In the genomic region with DNA sequence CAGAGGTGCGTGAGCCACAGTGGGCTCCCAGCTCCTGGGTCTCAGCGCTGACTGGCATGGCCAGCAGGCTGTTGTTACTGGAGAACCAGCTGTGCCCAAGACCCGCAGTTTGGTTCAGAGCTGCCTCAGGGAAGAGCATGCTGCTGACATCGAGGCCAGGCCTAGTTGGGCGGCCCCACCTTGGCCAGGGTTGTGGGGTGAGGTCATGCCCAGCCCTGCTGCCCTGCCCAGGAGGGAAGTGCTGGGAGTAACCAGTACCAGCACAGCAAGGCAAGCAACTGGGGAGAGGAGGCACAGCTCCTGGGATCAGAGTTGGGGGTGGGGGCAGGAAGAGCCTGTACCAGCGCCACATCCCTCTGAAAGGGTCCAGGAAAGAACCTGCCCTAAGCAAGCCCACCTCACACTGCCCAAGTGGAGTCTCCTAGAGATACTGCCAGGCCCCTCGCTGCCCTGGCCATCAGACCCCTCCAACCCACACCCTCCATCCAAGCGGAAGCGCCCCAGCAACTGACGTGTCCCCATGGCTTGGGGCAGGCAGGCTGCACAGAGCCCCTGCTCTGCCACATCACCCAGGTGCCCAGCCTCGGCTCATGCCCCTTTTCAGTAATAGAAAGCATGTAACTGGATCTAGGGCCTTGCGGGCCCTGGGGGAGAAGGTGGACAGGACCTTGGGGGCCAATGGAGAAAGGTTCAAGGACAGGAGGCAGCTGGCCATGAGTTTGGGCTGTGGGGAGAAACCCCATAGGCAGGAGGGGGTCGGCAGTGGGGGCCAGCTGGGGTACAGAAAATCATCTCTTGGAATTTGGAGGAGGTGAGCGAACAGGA, we compare ENCODE assay signal across 6 cellular contexts. TPM values are rescaled to one million over a fixed set of nuclear protein-coding genes. Genes with fewer than 3 reads are reported as not detected.
DNase-seq lines count a peak whose midpoint lies in the region; ATAC-seq and TF ChIP-seq lines count a peak whose summit lies in the region.

No MANE protein-coding gene starts in this region.

- H3K27ac Mint-ChIP-seq in T-helper 17 cell: no peak overlapping the region

- CTCF ChIA-PET in AG04450 (lab: Charles Lee): interaction anchor here (1.1 to 1.5 kb wide), 2 partner anchors 23 kb away, joined by 6 to 7 read pairs; partner anchors contain the start of gene POLR2C

- peak overlapping the region; percentile 91 for H3K4me3 Mint-ChIP-seq in T-helper 17 cell

- H3K27ac ChIP-seq in AG04450 (ENCODE audit: low read depth, low read length) (no peak overlapping the region), left lung (peak overlapping the region; percentile 35 to 71)

- H3K27me3 Mint-ChIP-seq in T-helper 17 cell: no peaks in the 10 kb centered on the region

- ATAC-seq in T-helper 17 cell (no peak), left lung (peak; percentile 59), GM18870 (IDR thresholded peaks at IDR 0.05; ENCODE audit: unreplicated experiment) (no peak), GM21381 (IDR thresholded peaks at IDR 0.05; ENCODE audit: unreplicated experiment) (no peak)

- H3K4me1 ChIP-seq in left lung: peaks cover 18 to 31% of the 10 kb centered on the region in 2 donors

- H3K36me3 ChIP-seq in left lung: no peaks in the 10 kb centered on the region

- peaks cover 4% of the 10 kb centered on the region for H3K9me3 ChIP-seq in AG04450 (ENCODE audit: control insufficient read depth, insufficient read depth, low read length)
- no peaks in the 10 kb centered on the region for H3K9me3 ChIP-seq in T-helper 17 cell (ENCODE audit: control insufficient read depth, low read length, poor library complexity, severe bottlenecking)
- no peaks in the 10 kb centered on the region for H3K9me3 ChIP-seq in left lung

- no peaks in the 10 kb centered on the region for H3K36me3 Mint-ChIP-seq in T-helper 17 cell (ENCODE audit: low read depth)

- H3K4me3 ChIP-seq in AG04450 (ENCODE audit: low read depth, low read length) (peak overlapping the region; percentile 76), left lung (peak overlapping the region; percentile 64 to 74)

- intact Hi-C loops in left lung (cut with DNase I): no loop called here

- peaks cover 11% of the 10 kb centered on the region for H3K4me1 Mint-ChIP-seq in T-helper 17 cell

- POLR2A ChIA-PET in AG04450 (lab: Yijun Ruan, JAX): no interaction called here

- TF ChIP-seq CTCF in AG04450 (IDR thresholded peaks at IDR 0.05; ENCODE audit: low read depth, low read length) (no peak), left lung (IDR thresholded peaks at IDR 0.05) (no peak)

- no peak for DNase-seq in AG04450 (ENCODE audit: low read depth, low spot score)
- no peak for DNase-seq in T-helper 17 cell
- peak; percentile 33 to 82 for DNase-seq in left lung
- DNase-seq in NCI-H69 (lab: John Stamatoyannopoulos, UW): no peak

- peaks cover 7% of the 10 kb centered on the region for H3K27me3 ChIP-seq in AG04450 (ENCODE audit: control insufficient read depth, insufficient read depth, low read length)
- H3K27me3 ChIP-seq in left lung: peaks cover 0 to 12% of the 10 kb centered on the region in 2 donors

RNA-seq across cellular contexts. Expression of gene DOK4, which starts 1.0 kb away (rescaled TPM):
- polyA plus RNA-seq in AG04450 (2011; rRNA removed): 12.5 and 15.9 TPM in 2 replicates
- polyA minus RNA-seq in AG04450 (2011; rRNA and poly(A)+ RNA removed): 13.8 and 22.0 TPM in 2 replicates
- total RNA-seq in T-helper 17 cell (1 to 10 TPM; 1.8 to 2.6 TPM), left lung (100 to 1,000 TPM in 1 of 2 donors, 10 to 100 TPM in 1; 41.8 to 108 TPM)

RNA-seq across cellular contexts. Expression of gene POLR2C, which starts 22.8 kb away (rescaled TPM):
- polyA plus RNA-seq in AG04450 (2011; rRNA removed): 143 and 149 TPM in 2 replicates
- 148 and 173 TPM in 2 replicates for polyA minus RNA-seq in AG04450 (2011; rRNA and poly(A)+ RNA removed)
- total RNA-seq in T-helper 17 cell (10 to 100 TPM; 76.1 to 82.6 TPM), left lung (10 to 100 TPM; 76.5 to 85.2 TPM)

RNA-seq across cellular contexts. Expression of gene COQ9, which starts 38.0 kb away (rescaled TPM):
- 59.0 and 60.3 TPM in 2 replicates for polyA plus RNA-seq in AG04450 (2011; rRNA removed)
- polyA minus RNA-seq in AG04450 (2011; rRNA and poly(A)+ RNA removed): 39.3 and 40.0 TPM in 2 replicates
- total RNA-seq in T-helper 17 cell (10 to 100 TPM; 14.2 to 15.3 TPM), left lung (10 to 100 TPM; 47.3 to 48.8 TPM)

RNA-seq across cellular contexts. Expression of gene CIAPIN1, which starts 38.1 kb away (rescaled TPM):
- polyA plus RNA-seq in AG04450 (2011; rRNA removed): 48.6 and 49.7 TPM in 2 replicates
- polyA minus RNA-seq in AG04450 (2011; rRNA and poly(A)+ RNA removed): 24.1 and 24.3 TPM in 2 replicates
- total RNA-seq in T-helper 17 cell (10 to 100 TPM; 19.3 to 35.0 TPM), left lung (10 to 100 TPM; 48.6 to 51.5 TPM)

RNA-seq across cellular contexts. Expression of gene CCDC102A, which starts 51.1 kb away (rescaled TPM):
- polyA plus RNA-seq in AG04450 (2011; rRNA removed): 7.1 and 8.3 TPM in 2 replicates
- polyA minus RNA-seq in AG04450 (2011; rRNA and poly(A)+ RNA removed): 3.5 and 5.7 TPM in 2 replicates
- total RNA-seq in T-helper 17 cell (1 to 10 TPM; 3.1 to 4.9 TPM), left lung (1 to 10 TPM; 5.2 to 9.3 TPM)

Comparison
In these comparisons a context has a peak if more than half of its experiments do, and no peak if none do; other contexts are left out.
1. DNase-seq: peak in left lung (2 of 2); none in AG04450 (single experiment), T-helper 17 cell (0 of 3) and NCI-H69 (single experiment).
2. RNA of gene DOK4, which starts 1.0 kb away (total RNA-seq): 41.8 to 108 TPM in left lung; 1.8 to 2.6 TPM in T-helper 17 cell; every median in the first group is over 10 times any median in the second.